Comparison of ENCODE assay signal across 8 cellular contexts in the genomic region with DNA sequence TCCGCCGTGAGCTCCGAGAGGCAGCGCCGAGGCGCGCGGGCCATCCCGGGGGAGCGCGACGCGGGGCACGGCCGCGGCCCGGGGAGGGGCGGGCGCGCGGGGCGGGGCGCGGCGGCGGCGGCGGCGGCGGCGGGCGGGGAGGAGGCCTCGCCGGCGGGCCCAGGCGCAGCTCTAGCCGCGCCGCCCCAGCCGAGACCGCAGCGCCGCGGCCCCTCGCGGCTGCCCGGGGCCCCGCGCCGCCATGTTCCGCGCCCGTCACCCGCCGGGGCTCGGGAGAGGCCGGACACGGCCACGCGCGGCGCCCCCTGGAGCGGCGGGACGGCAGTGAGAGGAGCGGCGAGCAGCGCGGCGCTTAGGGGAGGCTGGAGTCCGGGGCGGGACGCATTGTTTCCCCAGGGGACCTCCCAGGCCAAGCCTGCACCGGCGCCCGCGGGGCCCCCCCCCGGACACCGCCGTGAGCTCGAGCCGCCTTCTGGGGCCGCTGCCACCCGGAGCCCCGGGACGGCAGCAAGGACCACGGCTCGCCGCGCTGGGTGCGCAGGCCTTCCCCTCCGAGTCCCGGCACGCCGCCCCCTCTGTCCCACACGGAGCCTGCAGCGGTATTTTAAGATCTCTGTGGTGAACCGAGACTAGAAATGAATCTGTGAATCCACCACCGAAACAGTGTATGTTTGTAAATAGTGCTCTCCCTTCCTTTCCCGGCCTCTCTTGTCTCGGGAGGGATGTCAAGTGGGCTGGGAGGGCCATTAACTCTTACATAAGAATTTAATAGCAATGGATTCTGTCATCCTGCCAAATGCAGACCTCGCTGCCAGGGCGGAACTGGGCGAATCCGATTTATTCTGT. TPM values are rescaled to one million over a fixed set of nuclear protein-coding genes. Genes with fewer than 3 reads are reported as not detected.
DNase-seq lines count a peak whose midpoint lies in the region; ATAC-seq and TF ChIP-seq lines count a peak whose summit lies in the region.

Gene KIF13A, minus strand, starts transcription at position 60 of the 846 bp plus-strand sequence. CDS start 172 bp downstream, outside the sequence.

- POLR2A ChIA-PET in PC-9 (lab: Charles Lee; ENCODE audit: unreplicated experiment): interaction anchor here (0.5 to 0.6 kb wide), 2 partner anchors 52 to 133 kb away, joined by 3 to 4 read pairs; no protein-coding TSS in a partner anchor

- CTCF ChIA-PET in PC-9 (lab: Charles Lee): interaction anchor here (0.6 to 1.3 kb wide), 7 partner anchors 55 to 388 kb away, joined by 3 to 11 read pairs (median 5); partner anchors contain the start of genes FAM8A1 and NHLRC1

- H3K4me3 ChIP-seq in DOHH2 (ENCODE audit: low read length) (peak within 1 kb of the TSS; percentile 60), HUES48 (ENCODE audit: low read depth, low read length) (peak within 1 kb of the TSS; percentile 98), PC-9 (peak within 1 kb of the TSS; percentile 98), adrenal gland (peak within 1 kb of the TSS; percentile 27 to 87 (median 62)), osteoblast (ENCODE audit: insufficient read depth, low read length) (peak within 1 kb of the TSS; percentile 88)

- peak; percentile 22 for TF ChIP-seq CTCF in DOHH2 (IDR thresholded peaks at IDR 0.05; ENCODE audit: low read depth, low read length, poor library complexity, severe bottlenecking)
- TF ChIP-seq CTCF in PC-9 (conservative IDR thresholded peaks at IDR 0.05): no peak
- peak in 4 of 6 experiments; percentile 27 to 46 (median 35) for TF ChIP-seq CTCF in adrenal gland (IDR thresholded peaks at IDR 0.05)
- no peak for TF ChIP-seq CTCF in osteoblast (IDR thresholded peaks at IDR 0.05; ENCODE audit: extremely low read depth, low read depth, low read length)

- H3K36me3 ChIP-seq in DOHH2 (ENCODE audit: control insufficient read depth, low read length): no peaks in the 10 kb centered on the region
- H3K36me3 ChIP-seq in HUES48 (ENCODE audit: control insufficient read depth, insufficient read depth, low read length): peaks cover 3% of the 10 kb centered on the region; the same call in 1 of the 2 replicates
- no peaks in the 10 kb centered on the region for H3K36me3 ChIP-seq in PC-9 (ENCODE audit: low read depth)
- H3K36me3 ChIP-seq in adrenal gland (replicated peaks in 1 of 2): no peaks in the 10 kb centered on the region
- peaks cover 5% of the 10 kb centered on the region for H3K36me3 ChIP-seq in osteoblast (ENCODE audit: insufficient read depth, low read length)

- 0 to 1% (median 0%) methylated on average over 8 to 105 of the region's 105 CpGs for WGBS in adrenal gland, 4 donors

- H3K9me2 ChIP-seq in DOHH2 (replicated peaks; ENCODE audit: control insufficient read depth, low read length) (no peaks in the 10 kb centered on the region), PC-9 (ENCODE audit: insufficient read depth) (no peaks in the 10 kb centered on the region)

- no TSS peak for BruUV-seq in PC-9 (replicated peaks; lab: Mats Ljungman, UMichigan)

- H3K4me2 ChIP-seq in DOHH2 (ENCODE audit: low read length) (peak within 1 kb of the TSS; percentile 58), PC-9 (peak within 1 kb of the TSS; percentile 98), osteoblast (ENCODE audit: insufficient read depth, low read length) (peak within 1 kb of the TSS; percentile 96)

- no peaks in the 10 kb centered on the region for H4K20me1 ChIP-seq in DOHH2 (ENCODE audit: control insufficient read depth, insufficient read depth, low read depth, low read length)
- H4K20me1 ChIP-seq in PC-9 (ENCODE audit: insufficient read depth): no peaks in the 10 kb centered on the region
- H4K20me1 ChIP-seq in osteoblast (ENCODE audit: insufficient read depth, low read length): peaks cover 20% of the 10 kb centered on the region

- H3K27ac ChIP-seq in DOHH2 (ENCODE audit: low read depth, low read length): no peak within 1 kb of the TSS
- peak within 1 kb of the TSS; percentile 82 for H3K27ac ChIP-seq in HUES48 (ENCODE audit: low read depth, low read length)
- H3K27ac ChIP-seq in PC-9: peak within 1 kb of the TSS; percentile 45
- peak within 1 kb of the TSS; percentile 77 to 99 (median 97) for H3K27ac ChIP-seq in adrenal gland
- H3K27ac ChIP-seq in osteoblast (ENCODE audit: low read depth, low read length): peak within 1 kb of the TSS; percentile 71

- H3K9me3 ChIP-seq in DOHH2 (ENCODE audit: control insufficient read depth, insufficient read depth, low read length): no peaks in the 10 kb centered on the region
- H3K9me3 ChIP-seq in HUES48 (ENCODE audit: control insufficient read depth, insufficient read depth, low read length): no peaks in the 10 kb centered on the region
- H3K9me3 ChIP-seq in PC-9 (ENCODE audit: insufficient read depth, low read depth): no peaks in the 10 kb centered on the region
- H3K9me3 ChIP-seq in adrenal gland (replicated peaks in 1 of 3): no peaks in the 10 kb centered on the region
- H3K9me3 ChIP-seq in osteoblast (ENCODE audit: low read depth, low read length): no peaks in the 10 kb centered on the region

- peak within 1 kb of the TSS; percentile 79 for H3K9ac ChIP-seq in HUES48 (ENCODE audit: low read depth, low read length)

- intact Hi-C loops in PC-9 (cut with micrococcal nuclease; ENCODE audit: unreplicated experiment): loop anchor here (1.0 to 5.0 kb wide), 4 partner anchors 55 to 135 kb away; partner anchors contain the start of gene NHLRC1
- intact Hi-C loops in adrenal gland (cut with DNase I): loop anchor here in 1 of 2 donors (5.0 to 10.0 kb wide), 2 partner anchors 133 to 135 kb away; partner anchors contain the start of gene NHLRC1
- intact Hi-C loops in cardiac septum (cut with DNase I): loop anchor here (2.0 to 10.0 kb wide), 5 partner anchors 55 to 283 kb away; partner anchors contain the start of genes NHLRC1 and NUP153

- H2AFZ ChIP-seq in PC-9: peak within 1 kb of the TSS; percentile 91
- peak within 1 kb of the TSS; percentile 89 for H2AFZ ChIP-seq in osteoblast (ENCODE audit: low read length)

- peak; percentile 39 to 70 for TF ChIP-seq POLR2A in adrenal gland (IDR thresholded peaks at IDR 0.05)

- peak; percentile 46 to 69 for DNase-seq in PC-9
- peak; percentile 71 to 88 (median 73) for DNase-seq in adrenal gland
- DNase-seq in cardiac septum (ENCODE audit: low spot score): peak; percentile 85
- DNase-seq in osteoblast (ENCODE audit: insufficient read length, low spot score, missing footprints): peak; percentile 98
- DNase-seq in NAMALWA (ENCODE audit: low spot score): no peak

- peaks cover 6% of the 10 kb centered on the region; the same call in 1 of the 2 replicates for H3K4me1 ChIP-seq in DOHH2 (ENCODE audit: control insufficient read depth, low read length)
- peaks cover 36% of the 10 kb centered on the region for H3K4me1 ChIP-seq in HUES48 (ENCODE audit: control insufficient read depth, insufficient read depth, low read length)
- peaks cover 59% of the 10 kb centered on the region for H3K4me1 ChIP-seq in PC-9 (replicated peaks; ENCODE audit: insufficient read depth)
- peaks cover 24 to 39% of the 10 kb centered on the region in 2 donors for H3K4me1 ChIP-seq in adrenal gland (replicated peaks in 1 of 2)
- H3K4me1 ChIP-seq in osteoblast (ENCODE audit: insufficient read depth, low read length): peaks cover 24% of the 10 kb centered on the region

- H3K79me2 ChIP-seq in DOHH2 (ENCODE audit: control insufficient read depth, low read length): no peaks in the 10 kb centered on the region
- peaks cover 53% of the 10 kb centered on the region for H3K79me2 ChIP-seq in PC-9 (ENCODE audit: low read depth)
- H3K79me2 ChIP-seq in osteoblast (ENCODE audit: insufficient read depth, low read length): peaks cover 44% of the 10 kb centered on the region

- H3K27me3 ChIP-seq in DOHH2 (ENCODE audit: control insufficient read depth, low read length) (peaks cover 52% of the 10 kb centered on the region), HUES48 (ENCODE audit: control insufficient read depth, insufficient read depth, low read length) (peaks cover 5% of the 10 kb centered on the region), PC-9 (ENCODE audit: insufficient read depth, low read depth) (no peaks in the 10 kb centered on the region), adrenal gland (no peaks in the 10 kb centered on the region), osteoblast (ENCODE audit: insufficient read depth, low read length) (no peaks in the 10 kb centered on the region)

- peak; percentile 70 for ATAC-seq in GM21576 (IDR thresholded peaks at IDR 0.05; ENCODE audit: unreplicated experiment)

- no peaks in the 10 kb centered on the region for H3F3A ChIP-seq in DOHH2 (ENCODE audit: control insufficient read depth, insufficient read depth)
- H3F3A ChIP-seq in PC-9 (ENCODE audit: insufficient read depth, low read depth): peaks cover 13% of the 10 kb centered on the region; the same call in 1 of the 2 replicates

RNA-seq across cellular contexts. Expression of gene KIF13A, which starts in this region (rescaled TPM):
- total RNA-seq in PC-9 (2021) (48.6 and 52.2 TPM in 2 replicates), adrenal gland (10 to 100 TPM; 27.3 to 91.6 (median 57.6) TPM), cardiac septum (145 TPM), osteoblast (61.5 and 90.5 TPM in 2 replicates)
- polyA plus RNA-seq in adrenal gland: 10 to 100 TPM; 17.4 to 25.3 (median 17.9) TPM

Comparison
In these comparisons a context has a peak if more than half of its experiments do, and no peak if none do; other contexts are left out.
1. CTCF ChIP-seq: peak in DOHH2 (single experiment) and adrenal gland (4 of 6); none in PC-9 (single experiment) and osteoblast (single experiment).
2. Peak in every context shown above with its lines, with median percentiles within 50 percentile points of each other: H3K4me2 ChIP-seq and H3K4me3 ChIP-seq.